Comparison of ENCODE assay signal across 1 cellular context in the genomic region with DNA sequence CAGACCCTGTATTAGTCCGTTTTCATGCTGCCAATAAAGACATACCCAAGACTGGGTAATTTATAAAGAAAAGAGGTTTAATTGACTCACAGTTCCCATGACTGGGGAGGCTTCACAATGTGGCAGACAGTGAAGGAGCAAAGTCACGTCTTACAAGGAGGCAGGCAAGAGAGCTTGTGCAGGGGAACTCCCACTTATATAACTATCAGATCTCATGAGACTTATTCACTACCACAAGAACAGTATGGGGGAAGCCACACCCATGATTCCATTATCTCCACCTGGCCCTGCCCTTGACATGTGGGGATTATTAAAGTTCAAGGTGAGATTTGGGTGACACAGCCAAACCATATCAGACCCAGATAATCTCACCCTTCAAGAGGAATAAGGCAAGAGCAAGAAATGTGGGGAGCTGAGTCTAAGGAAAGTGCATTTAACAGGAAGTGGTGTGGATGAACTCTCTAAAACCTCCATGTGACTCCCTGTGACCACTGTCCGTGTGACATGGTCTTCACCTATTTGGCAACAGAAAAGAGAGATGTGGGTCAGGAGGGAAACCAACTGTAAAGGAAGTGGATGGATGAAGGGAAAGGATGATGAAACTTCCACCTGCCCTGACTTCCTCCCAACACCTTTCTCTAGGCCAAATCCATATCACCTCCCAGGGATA.
TF ChIP-seq lines count a peak whose summit lies in the region.

No MANE protein-coding gene starts in this region.

TF ChIP-seq in IMR-90, 13 proteins besides CTCF, POLR2A, EP300 and RAD21:
- TF ChIP-seq MAZ (IDR thresholded peaks at IDR 0.05; ENCODE audit: borderline replicate concordance, low read depth, low read length) = no peak
- no peak for TF ChIP-seq RFX5 (IDR thresholded peaks at IDR 0.05; ENCODE audit: low read depth, low read length)
- TF ChIP-seq MAFK (IDR thresholded peaks at IDR 0.05; ENCODE audit: low read depth, low read length) = no peak
